In genomic region chr10:12135631-12136030, GRCh38 we compare ENCODE assay signal across 28 cellular contexts.
"Had no signal": no experiment of that assay in that cellular context is flagged by ENCODE, and none has a peak within 500 bp of the region (broad histone marks: within the 10 kb centered on the region; RNA-seq: fewer than 3 reads in every experiment).

No MANE protein-coding gene starts in this region.

- H2AFZ ChIP-seq: parathyroid adenoma had no signal

- ATAC-seq: foreskin keratinocyte; gastroesophageal sphincter; heart right ventricle; mucosa of descending colon; natural killer cell treated with Interleukin-12 subunit alpha and Interleukin-12 subunit beta and Interleukin-15 and Interleukin-18, amount 100 ng/mL, for 72 hours; stimulated activated effector memory CD8-positive, alpha-beta T cell treated with anti-CD3 and anti-CD28 coated beads, Interleukin-12 subunit alpha, Interleukin-12 subunit beta, amount 100 ng/mL, for 72 hours had no signal

- H3K4me3 Mint-ChIP-seq: memory B cell; mesothelial cell of epicardium; natural killer cell treated with Interleukin-12 subunit alpha and Interleukin-12 subunit beta and Interleukin-15 and Interleukin-18, amount 100 ng/mL, for 72 hours; neural crest cell; stimulated activated effector memory CD8-positive, alpha-beta T cell treated with anti-CD3 and anti-CD28 coated beads, Interleukin-12 subunit alpha, Interleukin-12 subunit beta, amount 100 ng/mL, for 72 hours had no signal

- H3K27ac ChIP-seq: esophagus muscularis mucosa, foreskin keratinocyte, gastroesophageal sphincter, heart right ventricle, neutrophil, parathyroid adenoma, prostate gland, right atrium auricular region, sigmoid colon, stomach, thyroid gland had no signal

- H3K9me3 Mint-ChIP-seq: memory B cell; mesothelial cell of epicardium; naive B cell; natural killer cell treated with Interleukin-12 subunit alpha and Interleukin-12 subunit beta and Interleukin-15 and Interleukin-18, amount 100 ng/mL, for 72 hours; neural crest cell; stimulated activated effector memory CD8-positive, alpha-beta T cell treated with anti-CD3 and anti-CD28 coated beads, Interleukin-12 subunit alpha, Interleukin-12 subunit beta, amount 100 ng/mL, for 72 hours had no signal

- DNase-seq: cortex of kidney; dorsolateral prefrontal cortex; effector memory CD4-positive, alpha-beta T cell; foreskin keratinocyte; heart right ventricle; hippocampal formation; islet precursor cell; mucosa of descending colon; naive B cell; sigmoid colon; stimulated activated CD4-positive, alpha-beta T cell treated with anti-CD3 and anti-CD28 coated beads, Interleukin-2, amount 100 ng/mL, for 24 hours; stimulated activated CD4-positive, alpha-beta T cell treated with anti-CD3 and anti-CD28 coated beads, Interleukin-4, amount 100 ng/mL, for 24 hours; stimulated activated naive CD4-positive, alpha-beta T cell treated with Interleukin-2 at 50 U/mL for 16 hours; stomach; thyroid gland; trophoblast cell had no signal

- H3K4me1 Mint-ChIP-seq: mesothelial cell of epicardium had no signal

- H3K27me3 Mint-ChIP-seq: memory B cell; naive B cell; natural killer cell treated with Interleukin-12 subunit alpha and Interleukin-12 subunit beta and Interleukin-15 and Interleukin-18, amount 100 ng/mL, for 72 hours had no signal

- H3K9ac ChIP-seq: parathyroid adenoma had no signal

- H3K4me1 ChIP-seq: foreskin keratinocyte, parathyroid adenoma, prostate gland had no signal

- H3K4me3 ChIP-seq: dorsolateral prefrontal cortex, esophagus muscularis mucosa, gastroesophageal sphincter, heart right ventricle, lung, mucosa of descending colon, prostate gland, right atrium auricular region, sigmoid colon, stomach, thyroid gland had no signal

- H3K27ac Mint-ChIP-seq: memory B cell; mesothelial cell of epicardium; natural killer cell treated with Interleukin-12 subunit alpha and Interleukin-12 subunit beta and Interleukin-15 and Interleukin-18, amount 100 ng/mL, for 72 hours; stimulated activated effector memory CD8-positive, alpha-beta T cell treated with anti-CD3 and anti-CD28 coated beads, Interleukin-12 subunit alpha, Interleukin-12 subunit beta, amount 100 ng/mL, for 72 hours had no signal

- H3K9me3 ChIP-seq: esophagus muscularis mucosa, gastroesophageal sphincter, heart right ventricle, mucosa of descending colon, neutrophil, prostate gland, right atrium auricular region, sigmoid colon, stomach, thyroid gland had no signal

- H3K27me3 ChIP-seq: dorsolateral prefrontal cortex, esophagus muscularis mucosa, foreskin keratinocyte, gastroesophageal sphincter, heart right ventricle, right atrium auricular region, sigmoid colon, stomach, thyroid gland had no signal
